ENCODE assay signal across 13 cellular contexts in genomic region chr13:110311721-110312668, GRCh38. TPM values are rescaled to one million over a fixed set of nuclear protein-coding genes. Genes with fewer than 3 reads are reported as not detected.
A peak's percentile ranks its signal among the peaks of the same experiment; 100 is the strongest.
DNase-seq lines count a peak whose midpoint lies in the region; ATAC-seq and TF ChIP-seq lines count a peak whose summit lies in the region.
"Had no signal": no experiment of that assay in that cellular context is flagged by ENCODE, and none has a peak within 500 bp of the region (broad histone marks: within the 10 kb centered on the region; RNA-seq: fewer than 3 reads in every experiment).

No MANE protein-coding gene starts in this region.

- no peaks in the 10 kb centered on the region for H4K20me1 ChIP-seq in PC-3 (ENCODE audit: low read length)

- peaks cover 67% of the 10 kb centered on the region for H3K79me2 ChIP-seq in PC-3 (ENCODE audit: low read length)

- in situ Hi-C loops in HAP-1 (cut with MboI; ENCODE audit: low sequenced_read_pairs), result no loop called here

- H3F3A ChIP-seq in PC-3 (ENCODE audit: low read length, unreplicated experiment), result no peaks in the 10 kb centered on the region

- H3K4me3 ChIP-seq in PC-3 (ENCODE audit: low read length), result no peak overlapping the region
- peak overlapping the region; percentile 22 for H3K4me3 ChIP-seq in suprapubic skin
- no peak overlapping the region for H3K4me3 ChIP-seq in HAP-1

- H3K27me3 ChIP-seq in PC-3 (ENCODE audit: low read length) (no peaks in the 10 kb centered on the region), suprapubic skin (peaks cover 49% of the 10 kb centered on the region), HAP-1 (ENCODE audit: low read depth) (no peaks in the 10 kb centered on the region)

- CTCF ChIA-PET in PC-3 (lab: Charles Lee), result no interaction called here

- no peak for DNase-seq in PC-3
- peak; percentile 44 for DNase-seq in dermis blood vessel endothelial cell
- peak; percentile 85 for DNase-seq in mesenteric fat pad (ENCODE audit: low spot score)
- DNase-seq in suprapubic skin (ENCODE audit: low spot score in 2 of 2), result no peak
- DNase-seq in HAP-1 (ENCODE audit: low spot score in 2 of 2), result no peak
- no peak for DNase-seq in NCI-H524 (lab: John Stamatoyannopoulos, UW)
- no peak for DNase-seq in T1000 (lab: John Stamatoyannopoulos, UW)
- DNase-seq: activated CD4-positive, alpha-beta T cell treated with anti-CD3 and anti-CD28 coated beads, Interleukin-2, amount 10 ng/mL, durations not matched to agents 7 days and 5 days; activated effector memory CD4-positive, alpha-beta T cell treated with Interleukin-2 at 50 U/mL for 16 hours; glutamatergic neuron; NCI-H1105 treated with DMSO at 0.1 percent for 48 hours; NCI-H748 treated with DMSO at 0.1 percent for 48 hours had no signal

- no TSS peak for BruUV-seq in PC-3 (replicated peaks; lab: Mats Ljungman, UMichigan)

- no peaks in the 10 kb centered on the region for H3K9me2 ChIP-seq in PC-3 (replicated peaks; ENCODE audit: low read length)

- intact Hi-C loops in PC-3 (cut with micrococcal nuclease), result no loop called here

- no peak for TF ChIP-seq EP300 in suprapubic skin (IDR thresholded peaks at IDR 0.05)

- H3K9me3 ChIP-seq in PC-3 (ENCODE audit: low read length), result no peaks in the 10 kb centered on the region
- no peaks in the 10 kb centered on the region for H3K9me3 ChIP-seq in suprapubic skin
- no peaks in the 10 kb centered on the region for H3K9me3 ChIP-seq in HAP-1

- no peak overlapping the region for H2AFZ ChIP-seq in PC-3 (ENCODE audit: low read length)

- peak overlapping the region; percentile 24 for H3K4me2 ChIP-seq in PC-3 (ENCODE audit: low read length)

- WGBS in suprapubic skin, result 56% methylated on average over 21 of the region's 23 CpGs

- H3K9ac ChIP-seq in PC-3 (ENCODE audit: low read length), result no peak overlapping the region

- TF ChIP-seq POLR2A in suprapubic skin (IDR thresholded peaks at IDR 0.05), result no peak

- H3K27ac ChIP-seq in PC-3 (ENCODE audit: low read length), result peak overlapping the region; percentile 36
- peak overlapping the region; percentile 21 for H3K27ac ChIP-seq in suprapubic skin

- POLR2A ChIA-PET in PC-3 (lab: Charles Lee; ENCODE audit: unreplicated experiment), result interaction anchor here (0.5 kb wide), 1 partner anchor 53 kb away, joined by 3 read pairs; no protein-coding TSS in a partner anchor

- H3K4me1 ChIP-seq in PC-3 (ENCODE audit: insufficient read depth, low read length) (peaks cover 25% of the 10 kb centered on the region), suprapubic skin (peaks cover 30% of the 10 kb centered on the region), HAP-1 (no peaks in the 10 kb centered on the region)

- TF ChIP-seq CTCF in PC-3 (conservative IDR thresholded peaks at IDR 0.05; ENCODE audit: low read depth, low read length), result no peak
- TF ChIP-seq CTCF in suprapubic skin (IDR thresholded peaks at IDR 0.05), result no peak

- H3K36me3 ChIP-seq in PC-3 (ENCODE audit: low read depth, low read length), result no peaks in the 10 kb centered on the region
- H3K36me3 ChIP-seq in suprapubic skin, result no peaks in the 10 kb centered on the region
- no peaks in the 10 kb centered on the region for H3K36me3 ChIP-seq in HAP-1 (replicated peaks)

- ATAC-seq in PC-3 (no peak), GM21367 (IDR thresholded peaks at IDR 0.05; ENCODE audit: unreplicated experiment) (no peak)

RNA-seq across cellular contexts. Expression of gene COL4A2, which starts 4.9 kb away (rescaled TPM):
- total RNA-seq in PC-3 (2014; rRNA removed), result 74.5 and 127 TPM in 2 replicates
- 1,112 and 1,320 TPM in 2 replicates for total RNA-seq in dermis blood vessel endothelial cell
- total RNA-seq in mesenteric fat pad, result 1,333 TPM
- 10 to 100 TPM; 43.0 to 72.7 (median 53.5) TPM for total RNA-seq in suprapubic skin
- total RNA-seq: activated CD4-positive, alpha-beta T cell treated with anti-CD3 and anti-CD28 coated beads, Interleukin-2, amount 10 ng/mL, durations not matched to agents 7 days and 5 days had no signal

RNA-seq across cellular contexts. Expression of gene COL4A1, which starts 5.0 kb away (rescaled TPM):
- total RNA-seq in PC-3 (2014; rRNA removed) (35.7 and 48.7 TPM in 2 replicates), dermis blood vessel endothelial cell (1,485 and 1,882 TPM in 2 replicates), mesenteric fat pad (1,996 TPM), suprapubic skin (10 to 100 TPM; 36.7 to 60.8 (median 43.6) TPM)

Comparison
In these comparisons a context has a peak if more than half of its experiments do, and no peak if none do; other contexts are left out.
1. DNase-seq: peak in dermis blood vessel endothelial cell (single experiment) and mesenteric fat pad (single experiment); none in PC-3 (single experiment), suprapubic skin (0 of 2), HAP-1 (0 of 2), NCI-H524 (0 of 2) and T1000 (single experiment).
2. RNA of gene COL4A1, which starts 5.0 kb away (total RNA-seq): 1,996 TPM in mesenteric fat pad (single experiment) and 1,485 to 1,882 TPM in dermis blood vessel endothelial cell; 35.7 to 48.7 TPM in PC-3 and 36.7 to 60.8 TPM in suprapubic skin; every median in the first group is over 10 times any median in the second.